18 cellular contexts compared by ENCODE assay signal in the genomic region with DNA sequence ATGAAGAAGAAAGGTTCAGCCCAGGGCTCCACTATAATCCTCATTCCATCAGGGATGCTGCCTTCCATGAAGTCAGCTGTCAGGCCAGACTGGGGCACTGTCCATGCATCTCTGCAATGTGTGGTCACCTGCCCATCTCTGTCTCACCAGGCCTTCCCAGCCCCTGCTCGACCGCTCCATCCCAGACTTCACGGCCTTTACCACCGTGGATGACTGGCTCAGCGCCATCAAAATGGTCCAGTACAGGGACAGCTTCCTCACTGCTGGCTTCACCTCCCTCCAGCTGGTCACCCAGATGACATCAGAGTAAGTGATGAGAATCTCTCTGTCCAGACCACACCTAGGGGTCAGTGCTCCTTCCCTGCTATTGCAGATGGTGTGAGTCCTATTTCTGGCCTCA.
"Had no signal": no experiment of that assay in that cellular context is flagged by ENCODE, and none has a peak within 500 bp of the region (broad histone marks: within the 10 kb centered on the region; RNA-seq: fewer than 3 reads in every experiment).

No MANE protein-coding gene starts in this region.

- H3K4me3 Mint-ChIP-seq: central memory CD8-positive, alpha-beta T cell; dendritic cell treated with granulocyte-macrophage colony-stimulating factor and Interleukin-4, amounts not matched to agents 40 ng/mL and 50 ng/mL, for 4 days; immature natural killer cell; mesothelial cell of epicardium had no signal

- H3K4me1 Mint-ChIP-seq: central memory CD8-positive, alpha-beta T cell; immature natural killer cell; mesothelial cell of epicardium had no signal

- H3K9me3 Mint-ChIP-seq: central memory CD8-positive, alpha-beta T cell; dendritic cell treated with granulocyte-macrophage colony-stimulating factor and Interleukin-4, amounts not matched to agents 40 ng/mL and 50 ng/mL, for 4 days; mesothelial cell of epicardium had no signal

- H3K36me3 Mint-ChIP-seq: mesothelial cell of epicardium had no signal

- H3K27me3 Mint-ChIP-seq: central memory CD8-positive, alpha-beta T cell; dendritic cell treated with granulocyte-macrophage colony-stimulating factor and Interleukin-4, amounts not matched to agents 40 ng/mL and 50 ng/mL, for 4 days had no signal

- ATAC-seq: foreskin keratinocyte, gastroesophageal sphincter, left cardiac atrium, left lung, left ventricle myocardium superior, lower lobe of right lung, mucosa of descending colon had no signal

- DNase-seq: cerebellar nuclear complex; colonic mucosa; cortex of kidney; effector CD8-positive, alpha-beta T cell; foreskin keratinocyte; heart left ventricle; hypothalamus; immature natural killer cell; left cardiac atrium; left lung; left ventricle myocardium superior; lower lobe of right lung; mesenchymal stem cell; mucosa of descending colon had no signal

- H3K27ac Mint-ChIP-seq: dendritic cell treated with granulocyte-macrophage colony-stimulating factor and Interleukin-4, amounts not matched to agents 40 ng/mL and 50 ng/mL, for 4 days; immature natural killer cell; mesothelial cell of epicardium had no signal
